8 cellular contexts compared by ENCODE assay signal in the genomic region with DNA sequence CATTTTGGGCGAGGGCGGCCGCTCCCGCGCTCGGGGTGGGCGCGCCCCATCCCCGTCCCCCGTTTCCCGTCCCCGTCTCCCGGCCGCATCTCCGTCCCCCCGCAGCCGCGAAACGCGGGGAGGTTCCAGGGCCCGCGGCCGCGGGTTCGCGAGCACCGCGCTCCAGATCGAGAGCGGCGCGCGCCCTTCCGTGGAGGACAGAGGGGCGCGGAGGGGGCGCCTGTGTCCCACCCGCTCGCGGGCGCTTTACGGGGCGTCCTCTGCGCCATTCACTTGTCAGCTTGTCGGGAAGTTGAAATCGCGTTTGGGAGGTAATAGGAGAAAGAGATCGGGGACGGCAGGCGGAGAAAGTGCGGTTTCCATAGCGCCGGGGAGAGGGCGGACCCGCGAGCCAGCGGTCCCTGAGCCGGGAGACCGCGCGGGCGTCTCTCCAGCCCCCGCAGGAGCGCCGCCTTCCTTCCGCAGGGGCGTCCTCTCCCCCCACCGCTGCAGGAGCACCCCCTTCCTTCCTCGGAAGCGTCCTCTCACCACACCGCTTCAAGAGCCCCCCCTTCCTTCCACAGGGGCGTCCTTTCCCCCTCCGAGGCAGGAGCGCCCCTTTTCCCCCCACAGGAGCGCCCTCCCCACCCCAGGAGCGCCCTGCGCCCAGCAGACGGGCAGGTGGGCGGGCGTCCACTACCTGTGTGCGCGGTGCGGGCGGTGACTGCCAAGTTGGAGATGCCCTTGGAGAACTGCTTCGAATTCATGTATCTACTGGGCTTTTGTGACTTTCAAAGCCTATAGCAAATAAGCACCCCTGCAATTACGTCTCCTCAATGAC. TPM values are rescaled to one million over a fixed set of nuclear protein-coding genes. Genes with fewer than 3 reads are reported as not detected.
A peak's percentile ranks its signal among the peaks of the same experiment; 100 is the strongest.
DNase-seq lines count a peak whose midpoint lies in the region; ATAC-seq and TF ChIP-seq lines count a peak whose summit lies in the region.

No MANE protein-coding gene starts in this region.

- peaks cover 3% of the 10 kb centered on the region in 2 donors for H3K27me3 Mint-ChIP-seq in CD4-positive, alpha-beta memory T cell
- no peaks in the 10 kb centered on the region for H3K27me3 Mint-ChIP-seq in chondrocyte (ENCODE audit: low read depth)
- H3K27me3 Mint-ChIP-seq in stimulated activated naive CD8-positive, alpha-beta T cell treated with anti-CD3 and anti-CD28 coated beads, Interleukin-15, Interleukin-2, amounts not matched to agents 100 ng/mL and 50 ng/mL, for 24 hours = peaks cover 18% of the 10 kb centered on the region

- no peaks in the 10 kb centered on the region for H3K36me3 ChIP-seq in CD4-positive, alpha-beta memory T cell (ENCODE audit: insufficient read depth, low read length)

- ATAC-seq in GM21390 (IDR thresholded peaks at IDR 0.05; ENCODE audit: unreplicated experiment) = peak; percentile 4

- POLR2A ChIA-PET in CD4-positive, alpha-beta memory T cell (lab: Charles Lee; ENCODE audit: partially characterized antibody) = interaction anchor here (1.0 kb wide), 1 partner anchor 872 kb away, joined by 3 read pairs; no protein-coding TSS in a partner anchor

- peak in 3 of 5 donors; percentile 24 to 55 (median 34) for DNase-seq in CD4-positive, alpha-beta memory T cell
- DNase-seq in LoVo (ENCODE audit: low spot score) (peak; percentile 60), T-helper 1 cell (peak in 3 of 5 donors; percentile 18 to 35 (median 30)), chondrocyte (ENCODE audit: low spot score) (no peak), left kidney (ENCODE audit: low read depth, low spot score) (peak; percentile 87), HPDE6-E6E7 (ENCODE audit: extremely low spot score) (no peak)

- H3K27ac ChIP-seq in CD4-positive, alpha-beta memory T cell (ENCODE audit: low read depth, low read length) = peak overlapping the region; percentile 37

- intact Hi-C loops in CD4-positive, alpha-beta memory T cell (cut with micrococcal nuclease) = loop anchor here (2.0 to 5.0 kb wide), 3 partner anchors 927 to 1569 kb away; a partner anchor contains a TSS

- H3K9me3 Mint-ChIP-seq in CD4-positive, alpha-beta memory T cell = peaks cover 0 to 1% (median 0%) of the 10 kb centered on the region in 8 donors
- no peaks in the 10 kb centered on the region for H3K9me3 Mint-ChIP-seq in chondrocyte (ENCODE audit: low read depth)
- no peaks in the 10 kb centered on the region for H3K9me3 Mint-ChIP-seq in stimulated activated naive CD8-positive, alpha-beta T cell treated with anti-CD3 and anti-CD28 coated beads, Interleukin-15, Interleukin-2, amounts not matched to agents 100 ng/mL and 50 ng/mL, for 24 hours

- H3K4me1 Mint-ChIP-seq in CD4-positive, alpha-beta memory T cell = peaks cover 11 to 28% (median 18%) of the 10 kb centered on the region in 4 donors
- peaks cover 39% of the 10 kb centered on the region for H3K4me1 Mint-ChIP-seq in chondrocyte (ENCODE audit: low read depth)
- peaks cover 12% of the 10 kb centered on the region for H3K4me1 Mint-ChIP-seq in stimulated activated naive CD8-positive, alpha-beta T cell treated with anti-CD3 and anti-CD28 coated beads, Interleukin-15, Interleukin-2, amounts not matched to agents 100 ng/mL and 50 ng/mL, for 24 hours (ENCODE audit: low read depth)

- peak overlapping the region; percentile 36 to 51 for H3K4me3 ChIP-seq in CD4-positive, alpha-beta memory T cell (ENCODE audit: low read length in 2 of 2)

- no peaks in the 10 kb centered on the region for H3K27me3 ChIP-seq in CD4-positive, alpha-beta memory T cell (ENCODE audit: insufficient read depth, low read length)

- H3K27ac Mint-ChIP-seq in CD4-positive, alpha-beta memory T cell = peak overlapping the region in 6 of 7 donors; percentile 14 to 88 (median 64)
- H3K27ac Mint-ChIP-seq in chondrocyte (ENCODE audit: unreplicated experiment) = peak overlapping the region; percentile 79
- no peak overlapping the region for H3K27ac Mint-ChIP-seq in stimulated activated naive CD8-positive, alpha-beta T cell treated with anti-CD3 and anti-CD28 coated beads, Interleukin-15, Interleukin-2, amounts not matched to agents 100 ng/mL and 50 ng/mL, for 24 hours

- CTCF ChIA-PET in CD4-positive, alpha-beta memory T cell (lab: Charles Lee; ENCODE audit: partially characterized antibody) = no interaction called here

- peak; percentile 38 for TF ChIP-seq CTCF in chondrocyte (IDR thresholded peaks at IDR 0.05)

- H3K9me3 ChIP-seq in CD4-positive, alpha-beta memory T cell (ENCODE audit: control insufficient read depth in 1 of 2, low read length in 2 of 2) = no peaks in the 10 kb centered on the region

- H3K36me3 Mint-ChIP-seq in CD4-positive, alpha-beta memory T cell = peaks cover 0 to 3% of the 10 kb centered on the region in 2 donors
- H3K36me3 Mint-ChIP-seq in chondrocyte (ENCODE audit: low read depth) = peaks cover 3% of the 10 kb centered on the region
- H3K36me3 Mint-ChIP-seq in stimulated activated naive CD8-positive, alpha-beta T cell treated with anti-CD3 and anti-CD28 coated beads, Interleukin-15, Interleukin-2, amounts not matched to agents 100 ng/mL and 50 ng/mL, for 24 hours (ENCODE audit: low read depth) = no peaks in the 10 kb centered on the region

- peaks cover 17% of the 10 kb centered on the region for H3K4me1 ChIP-seq in CD4-positive, alpha-beta memory T cell (ENCODE audit: insufficient read depth, low read length)

- peak overlapping the region; percentile 72 to 87 (median 80) for H3K4me3 Mint-ChIP-seq in CD4-positive, alpha-beta memory T cell
- H3K4me3 Mint-ChIP-seq in chondrocyte (ENCODE audit: unreplicated experiment) = peak overlapping the region; percentile 86
- peak overlapping the region; percentile 82 for H3K4me3 Mint-ChIP-seq in stimulated activated naive CD8-positive, alpha-beta T cell treated with anti-CD3 and anti-CD28 coated beads, Interleukin-15, Interleukin-2, amounts not matched to agents 100 ng/mL and 50 ng/mL, for 24 hours

RNA-seq across cellular contexts. Expression of a gene that starts 1.0 kb away (rescaled TPM):
- total RNA-seq in CD4-positive, alpha-beta memory T cell = 10 to 100 TPM; 20.9 to 21.4 TPM
- polyA plus RNA-seq in CD4-positive, alpha-beta memory T cell = 1 to 10 TPM; 1.3 to 3.5 TPM
- total RNA-seq in chondrocyte = 25.8 to 43.5 TPM (median 42.9 TPM) in 3 replicates

Comparison
In these comparisons a context has a peak if more than half of its experiments do, and no peak if none do; other contexts are left out.
1. DNase-seq: peak in CD4-positive, alpha-beta memory T cell (3 of 5), LoVo (single experiment), T-helper 1 cell (3 of 5) and left kidney (single experiment); none in chondrocyte (single experiment) and HPDE6-E6E7 (single experiment).
2. Peak in every context shown above with its lines, with median percentiles within 50 percentile points of each other: H3K4me3 Mint-ChIP-seq.